In genomic region chr14:64879635-64880381, GRCh38 we compare ENCODE assay signal across 7 cellular contexts. TPM values are rescaled to one million over a fixed set of nuclear protein-coding genes. Genes with fewer than 3 reads are reported as not detected.
DNase-seq lines count a peak whose midpoint lies in the region; ATAC-seq, FAIRE-seq and TF ChIP-seq lines count a peak whose summit lies in the region.

Gene SPTB (minus strand): TSS chr14:64879907. CDS start chr14:64823094, 56,813 bp downstream.

- H3K4me3 Mint-ChIP-seq in activated CD4-positive, alpha-beta T cell treated with anti-CD3 and anti-CD28 coated beads, Interleukin-2, amount 10 ng/mL, durations not matched to agents 24 days and 14 days = peak within 1 kb of the TSS; percentile 85

- H3K4me1 Mint-ChIP-seq in activated CD4-positive, alpha-beta T cell treated with anti-CD3 and anti-CD28 coated beads, Interleukin-2, amount 10 ng/mL, durations not matched to agents 24 days and 14 days = peaks cover 12% of the 10 kb centered on the region

- H3K27me3 ChIP-seq in dorsolateral prefrontal cortex = peaks cover 0 to 12% (median 0%) of the 10 kb centered on the region in 45 donors
- H3K27me3 ChIP-seq in mononuclear cell (ENCODE audit: insufficient read depth, low read length) = peaks cover 66% of the 10 kb centered on the region

- H3K4me1 ChIP-seq in mononuclear cell (ENCODE audit: insufficient read depth, low read length) = peaks cover 9% of the 10 kb centered on the region

- H3K27me3 Mint-ChIP-seq in activated CD4-positive, alpha-beta T cell treated with anti-CD3 and anti-CD28 coated beads, Interleukin-2, amount 10 ng/mL, durations not matched to agents 24 days and 14 days = peaks cover 77% of the 10 kb centered on the region

- intact Hi-C loops in activated CD4-positive, alpha-beta T cell treated with anti-CD3 and anti-CD28 coated beads, Interleukin-2, amount 10 ng/mL, durations not matched to agents 24 days and 14 days (cut with micrococcal nuclease) = loop anchor here (1.0 to 5.0 kb wide), 2 partner anchors 48 to 338 kb away; partner anchors contain the start of gene HSPA2
- intact Hi-C loops in dorsolateral prefrontal cortex (cut with DNase I) = no loop called here

- no peak for TF ChIP-seq CTCF in dorsolateral prefrontal cortex (IDR thresholded peaks at IDR 0.05 in 54 of 56, conservative IDR thresholded peaks at IDR 0.05 in 2 of 56; ENCODE audit: low read depth in 1 of 56, partially characterized antibody in 56 of 56)

- DNase-seq in GM19239 (ENCODE audit: insufficient read length, low spot score) = peak; percentile 31
- peak; percentile 65 for DNase-seq in NCI-H1694 treated with DMSO at 0.1 percent for 48 hours (lab: John Stamatoyannopoulos, UW)
- peak; percentile 83 for DNase-seq in activated CD4-positive, alpha-beta T cell treated with anti-CD3 and anti-CD28 coated beads, Interleukin-2, amount 10 ng/mL, durations not matched to agents 24 days and 14 days
- DNase-seq in dorsolateral prefrontal cortex = peak in 9 of 10 donors; percentile 27 to 83 (median 51)
- DNase-seq in stimulated activated CD8-positive, alpha-beta memory T cell treated with anti-CD3 and anti-CD28 coated beads, Interleukin-4, amount 100 ng/mL, for 1 hour (ENCODE audit: low read depth in 2 of 2, low spot score in 1 of 2) = peak; percentile 17 to 27

- peak within 1 kb of the TSS in 48 of 59 donors; percentile 7 to 90 (median 62) for H3K27ac ChIP-seq in dorsolateral prefrontal cortex

- no peaks in the 10 kb centered on the region for H3K9me3 Mint-ChIP-seq in activated CD4-positive, alpha-beta T cell treated with anti-CD3 and anti-CD28 coated beads, Interleukin-2, amount 10 ng/mL, durations not matched to agents 24 days and 14 days

- H3K27ac Mint-ChIP-seq in activated CD4-positive, alpha-beta T cell treated with anti-CD3 and anti-CD28 coated beads, Interleukin-2, amount 10 ng/mL, durations not matched to agents 24 days and 14 days = no peak within 1 kb of the TSS

- no peaks in the 10 kb centered on the region for H3K9me3 ChIP-seq in mononuclear cell (ENCODE audit: low read depth, low read length)

- H3K4me3 ChIP-seq in dorsolateral prefrontal cortex = peak within 1 kb of the TSS; percentile 49 to 85 (median 69)
- H3K4me3 ChIP-seq in mononuclear cell (ENCODE audit: low read length) = peak within 1 kb of the TSS; percentile 31

- no peak for ATAC-seq in GM21576 (IDR thresholded peaks at IDR 0.05; ENCODE audit: unreplicated experiment)

- no peaks in the 10 kb centered on the region for H3K36me3 Mint-ChIP-seq in activated CD4-positive, alpha-beta T cell treated with anti-CD3 and anti-CD28 coated beads, Interleukin-2, amount 10 ng/mL, durations not matched to agents 24 days and 14 days (ENCODE audit: low read depth)

- no peak for FAIRE-seq in GM19239 (lab: Jason Lieb, UNC)

RNA-seq across cellular contexts. Expression of gene SPTB, which starts in this region (rescaled TPM):
- not detected in 2 replicates for total RNA-seq in activated CD4-positive, alpha-beta T cell treated with anti-CD3 and anti-CD28 coated beads, Interleukin-2, amount 10 ng/mL, durations not matched to agents 24 days and 14 days
- total RNA-seq in dorsolateral prefrontal cortex = 10 to 100 TPM in 119 of 120 experiments, 1 to 10 TPM in 1; 6.7 to 55.4 (median 33.1) TPM
- 1.5 TPM for total RNA-seq in mononuclear cell

Comparison
In these comparisons a context has a peak if more than half of its experiments do, and no peak if none do; other contexts are left out.
1. Peak in DNase-seq in activated CD4-positive, alpha-beta T cell treated with anti-CD3 and anti-CD28 coated beads, Interleukin-2, amount 10 ng/mL, durations not matched to agents 24 days and 14 days; RNA of the gene not detected or under 1 TPM.
2. DNase-seq: peak in every context shown above with its lines; median percentile 83 in activated CD4-positive, alpha-beta T cell treated with anti-CD3 and anti-CD28 coated beads, Interleukin-2, amount 10 ng/mL, durations not matched to agents 24 days and 14 days; 65 in NCI-H1694 treated with DMSO at 0.1 percent for 48 hours; 51 in dorsolateral prefrontal cortex; 31 in GM19239; 22 in stimulated activated CD8-positive, alpha-beta memory T cell treated with anti-CD3 and anti-CD28 coated beads, Interleukin-4, amount 100 ng/mL, for 1 hour.